1 cellular context compared by ENCODE assay signal in the genomic region with DNA sequence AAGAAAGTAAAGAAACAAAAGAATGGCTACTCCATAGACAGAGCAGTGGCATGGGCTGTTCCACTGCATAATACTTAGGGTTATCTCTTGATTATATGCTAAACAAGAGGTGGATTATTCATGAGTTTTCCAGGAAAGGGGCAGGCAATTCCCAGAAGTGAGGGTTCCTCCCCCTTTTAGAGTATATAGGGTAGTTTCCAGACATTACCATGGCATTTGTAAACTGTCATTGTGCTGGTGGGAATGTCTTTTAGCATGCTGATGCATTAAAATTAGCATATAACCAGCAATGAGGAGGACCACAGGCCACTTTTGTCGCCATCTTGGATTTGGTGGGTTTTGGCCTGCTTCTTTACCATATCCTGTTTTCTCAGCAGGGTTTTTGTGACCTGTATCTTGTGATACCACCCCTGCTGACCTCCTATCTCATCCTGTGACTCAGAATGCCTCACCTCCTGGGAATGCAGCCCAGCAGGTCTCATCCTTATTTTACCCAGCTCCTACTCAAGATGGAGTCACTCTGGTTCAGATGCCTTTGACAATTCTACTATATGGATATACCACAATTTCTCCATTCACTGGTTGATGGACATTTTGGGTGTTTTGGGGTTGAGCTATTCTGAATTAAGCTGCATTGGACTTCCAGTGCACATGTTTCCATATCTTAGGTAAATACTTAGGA.
TF ChIP-seq lines count a peak whose summit lies in the region.

No MANE protein-coding gene starts in this region.

TF ChIP-seq in K562, 482 proteins besides CTCF, POLR2A, EP300 and RAD21 (continued from another document):
- TF ChIP-seq, protein P1, sequence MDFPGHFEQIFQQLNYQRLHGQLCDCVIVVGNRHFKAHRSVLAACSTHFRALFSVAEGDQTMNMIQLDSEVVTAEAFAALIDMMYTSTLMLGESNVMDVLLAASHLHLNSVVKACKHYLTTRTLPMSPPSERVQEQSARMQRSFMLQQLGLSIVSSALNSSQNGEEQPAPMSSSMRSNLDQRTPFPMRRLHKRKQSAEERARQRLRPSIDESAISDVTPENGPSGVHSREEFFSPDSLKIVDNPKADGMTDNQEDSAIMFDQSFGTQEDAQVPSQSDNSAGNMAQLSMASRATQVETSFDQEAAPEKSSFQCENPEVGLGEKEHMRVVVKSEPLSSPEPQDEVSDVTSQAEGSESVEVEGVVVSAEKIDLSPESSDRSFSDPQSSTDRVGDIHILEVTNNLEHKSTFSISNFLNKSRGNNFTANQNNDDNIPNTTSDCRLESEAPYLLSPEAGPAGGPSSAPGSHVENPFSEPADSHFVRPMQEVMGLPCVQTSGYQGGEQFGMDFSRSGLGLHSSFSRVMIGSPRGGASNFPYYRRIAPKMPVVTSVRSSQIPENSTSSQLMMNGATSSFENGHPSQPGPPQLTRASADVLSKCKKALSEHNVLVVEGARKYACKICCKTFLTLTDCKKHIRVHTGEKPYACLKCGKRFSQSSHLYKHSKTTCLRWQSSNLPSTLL (IDR thresholded peaks at IDR 0.05), result no peak
- TF ChIP-seq SAP30 (IDR thresholded peaks at IDR 0.05; ENCODE audit: borderline replicate concordance, insufficient read depth, low read depth, low read length, poor library complexity, severe bottlenecking) (no peak), SRSF7 (optimal IDR thresholded peaks at IDR 0.05; ENCODE audit: low read depth, low read length) (no peak), SP1 (CRISPR knock-in tag; IDR thresholded peaks at IDR 0.05) (no peak), ATF1 (CRISPR knock-in tag; IDR thresholded peaks at IDR 0.05) (no peak), ATF1 (tag; IDR thresholded peaks at IDR 0.05) (0 out of 2 replicates have a peak, but pooled peaks have one; percentile 39), ZKSCAN8 (CRISPR knock-in tag; IDR thresholded peaks at IDR 0.05) (peak; percentile 83; the same call in 1 of the 2 replicates), GTF2A2 (tag; IDR thresholded peaks at IDR 0.05) (0 out of 2 replicates have a peak, but pooled peaks have one; percentile 55), TFAM (CRISPR knock-in tag; conservative IDR thresholded peaks at IDR 0.05) (no peak), POLR2AphosphoS5 (IDR thresholded peaks at IDR 0.05; ENCODE audit: control insufficient read depth, insufficient read depth, low read depth, low read length) (no peak), ZNF639 (CRISPR knock-in tag; conservative IDR thresholded peaks at IDR 0.05 in 1 of 2, IDR thresholded peaks at IDR 0.05 in 1 of 2) (peak in 1 of 2 experiments; percentile 71; a peak in 2 of 4 replicates), ZBTB12 (CRISPR knock-in tag; IDR thresholded peaks at IDR 0.05) (peak; percentile 65; the same call in 1 of the 2 replicates), ZNF134 (CRISPR knock-in tag; conservative IDR thresholded peaks at IDR 0.05) (no peak), ZEB2 (IDR thresholded peaks at IDR 0.05) (peak; percentile 57), TBL1XR1 (IDR thresholded peaks at IDR 0.05; ENCODE audit: low read length in 2 of 2) (no peak), ZBTB11 (CRISPR knock-in tag; IDR thresholded peaks at IDR 0.05) (0 out of 6 replicates have a peak, but pooled peaks of 1 of the 3 experiments have one; percentile 40), NEUROD1 (IDR thresholded peaks at IDR 0.05; ENCODE audit: borderline replicate concordance, low read depth, low read length, partially characterized antibody) (no peak), ZNF239 (CRISPR knock-in tag; IDR thresholded peaks at IDR 0.05) (no peak), CREBBP (IDR thresholded peaks at IDR 0.05; ENCODE audit: low read depth, low read length) (no peak), NCOA4 (IDR thresholded peaks at IDR 0.05; ENCODE audit: partially characterized antibody) (no peak), NCOR1 (IDR thresholded peaks at IDR 0.05) (peak; percentile 43), ARID2 (IDR thresholded peaks at IDR 0.05) (no peak), MCM7 (IDR thresholded peaks at IDR 0.05) (no peak), DIDO1 (tag; IDR thresholded peaks at IDR 0.05; ENCODE audit: low read depth) (peak; percentile 72), BDP1 (IDR thresholded peaks at IDR 0.05; ENCODE audit: insufficient read depth, insufficient read length) (no peak), PYGO2 (tag; IDR thresholded peaks at IDR 0.05) (peak; percentile 86), DEAF1 (CRISPR knock-in tag; IDR thresholded peaks at IDR 0.05) (no peak), SMAD3 (CRISPR knock-in tag; conservative IDR thresholded peaks at IDR 0.05) (0 out of 2 replicates have a peak, but pooled peaks have one; percentile 37)
- TF ChIP-seq, protein P2, sequence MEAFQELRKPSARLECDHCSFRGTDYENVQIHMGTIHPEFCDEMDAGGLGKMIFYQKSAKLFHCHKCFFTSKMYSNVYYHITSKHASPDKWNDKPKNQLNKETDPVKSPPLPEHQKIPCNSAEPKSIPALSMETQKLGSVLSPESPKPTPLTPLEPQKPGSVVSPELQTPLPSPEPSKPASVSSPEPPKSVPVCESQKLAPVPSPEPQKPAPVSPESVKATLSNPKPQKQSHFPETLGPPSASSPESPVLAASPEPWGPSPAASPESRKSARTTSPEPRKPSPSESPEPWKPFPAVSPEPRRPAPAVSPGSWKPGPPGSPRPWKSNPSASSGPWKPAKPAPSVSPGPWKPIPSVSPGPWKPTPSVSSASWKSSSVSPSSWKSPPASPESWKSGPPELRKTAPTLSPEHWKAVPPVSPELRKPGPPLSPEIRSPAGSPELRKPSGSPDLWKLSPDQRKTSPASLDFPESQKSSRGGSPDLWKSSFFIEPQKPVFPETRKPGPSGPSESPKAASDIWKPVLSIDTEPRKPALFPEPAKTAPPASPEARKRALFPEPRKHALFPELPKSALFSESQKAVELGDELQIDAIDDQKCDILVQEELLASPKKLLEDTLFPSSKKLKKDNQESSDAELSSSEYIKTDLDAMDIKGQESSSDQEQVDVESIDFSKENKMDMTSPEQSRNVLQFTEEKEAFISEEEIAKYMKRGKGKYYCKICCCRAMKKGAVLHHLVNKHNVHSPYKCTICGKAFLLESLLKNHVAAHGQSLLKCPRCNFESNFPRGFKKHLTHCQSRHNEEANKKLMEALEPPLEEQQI (IDR thresholded peaks at IDR 0.05), result no peak
TF ChIP-seq in K562: peak in this region for 70.
